ENCODE assay signal across 1 cellular context in genomic region chr20:32634041-32634805, GRCh38.
A peak's percentile ranks its signal among the peaks of the same experiment; 100 is the strongest.
TF ChIP-seq lines count a peak whose summit lies in the region.

No MANE protein-coding gene starts in this region.

TF ChIP-seq in HepG2, 621 proteins besides CTCF, POLR2A, EP300 and RAD21:
- TF ChIP-seq KDM5B (CRISPR knock-in tag; IDR thresholded peaks at IDR 0.05; ENCODE audit: borderline replicate concordance) (0 out of 2 replicates have a peak, but pooled peaks have one; percentile 26), TERF1 (CRISPR knock-in tag; IDR thresholded peaks at IDR 0.05) (no peak)
